ENCODE assay signal across 20 cellular contexts in the genomic region with DNA sequence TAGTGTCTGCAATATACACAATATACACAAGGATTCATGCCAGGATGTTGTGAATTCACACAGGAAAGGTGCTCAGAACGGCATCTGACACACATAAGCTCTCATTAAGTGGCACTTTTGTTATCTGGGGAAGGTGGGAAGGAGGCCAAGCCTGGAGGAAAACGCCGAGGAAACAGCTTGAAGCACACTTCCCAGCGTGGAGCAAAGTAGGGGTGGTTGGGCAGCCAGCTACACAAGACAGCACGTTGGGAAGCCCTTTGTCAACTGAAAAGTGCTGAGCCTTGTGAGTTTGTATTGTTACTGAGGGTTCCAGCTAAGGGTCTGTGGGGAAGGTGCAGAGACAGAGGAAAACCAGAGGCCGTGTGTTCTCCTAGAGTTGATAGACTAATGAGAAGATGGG.
"Had no signal": no experiment of that assay in that cellular context is flagged by ENCODE, and none has a peak within 500 bp of the region (broad histone marks: within the 10 kb centered on the region; RNA-seq: fewer than 3 reads in every experiment).

No MANE protein-coding gene starts in this region.

- H3K27me3 ChIP-seq: ascending aorta, uterus had no signal

- H3K36me3 ChIP-seq: ascending aorta, thoracic aorta, uterus had no signal

- H3K4me3 ChIP-seq: ascending aorta, coronary artery, mucosa of descending colon, prostate gland, thoracic aorta, uterus had no signal

- H3K4me1 ChIP-seq: ascending aorta, prostate gland, uterus had no signal

- H3K36me3 Mint-ChIP-seq: naive thymus-derived CD8-positive, alpha-beta T cell; WTC11 had no signal

- H3K4me1 Mint-ChIP-seq: activated naive CD8-positive, alpha-beta T cell treated with anti-CD3 and anti-CD28 coated beads, Interleukin-2, amount 50 U/mL, for 24 hours; naive thymus-derived CD8-positive, alpha-beta T cell; stimulated activated naive CD8-positive, alpha-beta T cell treated with anti-CD3 and anti-CD28 coated beads, Interleukin-15, amount 100 ng/mL, for 72 hours; WTC11 had no signal

- H3K27ac Mint-ChIP-seq: activated naive CD8-positive, alpha-beta T cell treated with anti-CD3 and anti-CD28 coated beads, Interleukin-2, amount 50 U/mL, for 24 hours; activated T-helper 1 cell treated with anti-CD3 and anti-CD28 coated beads, Interleukin-12 subunit alpha, Interleukin-12 subunit beta, Interleukin-2, Interleukin-4 antibody, amounts not matched to agents 30 ng/mL and 10 ng/mL and 1 ng/mL, durations not matched to agents 14 hours and 24 hours and 36 hours; stimulated activated naive CD8-positive, alpha-beta T cell treated with anti-CD3 and anti-CD28 coated beads, Interleukin-15, amount 100 ng/mL, for 72 hours; T-helper 1 cell treated with Interleukin-12 subunit alpha and Interleukin-12 subunit beta and Interleukin-4 antibody, amounts not matched to agents 30 μg/mL and 1 μg/mL, for 36 hours; WTC11 had no signal

- DNase-seq: activated CD4-positive, alpha-beta T cell treated with anti-CD3 and anti-CD28 coated beads for 48 hours; activated naive CD4-positive, alpha-beta T cell; activated naive CD8-positive, alpha-beta T cell treated with anti-CD3 and anti-CD28 coated beads, Interleukin-2, amount 50 U/mL, for 24 hours; effector CD8-positive, alpha-beta T cell; erythroblast; hippocampal formation; mucosa of descending colon; naive thymus-derived CD8-positive, alpha-beta T cell; occipital lobe; stimulated activated CD4-positive, alpha-beta T cell treated with anti-CD3 and anti-CD28 coated beads, Interleukin-4, amount 100 ng/mL, for 1 hour; stimulated activated CD8-positive, alpha-beta memory T cell treated with anti-CD3 and anti-CD28 coated beads, Interleukin-4, amount 100 ng/mL, for 48 hours; stimulated activated naive CD8-positive, alpha-beta T cell treated with anti-CD3 and anti-CD28 coated beads, Interleukin-15, amount 100 ng/mL, for 72 hours; uterus had no signal

- H3K4me3 Mint-ChIP-seq: activated naive CD8-positive, alpha-beta T cell treated with anti-CD3 and anti-CD28 coated beads, Interleukin-2, amount 50 U/mL, for 24 hours; activated T-helper 1 cell treated with anti-CD3 and anti-CD28 coated beads, Interleukin-12 subunit alpha, Interleukin-12 subunit beta, Interleukin-2, Interleukin-4 antibody, amounts not matched to agents 30 ng/mL and 10 ng/mL and 1 ng/mL, durations not matched to agents 14 hours and 24 hours and 36 hours; naive thymus-derived CD8-positive, alpha-beta T cell; stimulated activated naive CD8-positive, alpha-beta T cell treated with anti-CD3 and anti-CD28 coated beads, Interleukin-15, amount 100 ng/mL, for 72 hours; T-helper 1 cell treated with Interleukin-12 subunit alpha and Interleukin-12 subunit beta and Interleukin-4 antibody, amounts not matched to agents 30 μg/mL and 1 μg/mL, for 36 hours; WTC11 had no signal

- H3K9me3 Mint-ChIP-seq: activated naive CD8-positive, alpha-beta T cell treated with anti-CD3 and anti-CD28 coated beads, Interleukin-2, amount 50 U/mL, for 24 hours; activated T-helper 1 cell treated with anti-CD3 and anti-CD28 coated beads, Interleukin-12 subunit alpha, Interleukin-12 subunit beta, Interleukin-2, Interleukin-4 antibody, amounts not matched to agents 30 ng/mL and 10 ng/mL and 1 ng/mL, durations not matched to agents 14 hours and 24 hours and 36 hours; T-helper 1 cell treated with Interleukin-12 subunit alpha and Interleukin-12 subunit beta and Interleukin-4 antibody, amounts not matched to agents 30 μg/mL and 1 μg/mL, for 36 hours had no signal

- ATAC-seq: activated naive CD8-positive, alpha-beta T cell treated with anti-CD3 and anti-CD28 coated beads, Interleukin-2, amount 50 U/mL, for 24 hours; mucosa of descending colon; naive thymus-derived CD8-positive, alpha-beta T cell; stimulated activated naive CD8-positive, alpha-beta T cell treated with anti-CD3 and anti-CD28 coated beads, Interleukin-15, amount 100 ng/mL, for 72 hours had no signal

- H3K9me3 ChIP-seq: ascending aorta, mucosa of descending colon, prostate gland, thoracic aorta, uterus had no signal

- H3K27ac ChIP-seq: ascending aorta, coronary artery, prostate gland, thoracic aorta, uterus had no signal
